1 cellular context compared by ENCODE assay signal in the genomic region with DNA sequence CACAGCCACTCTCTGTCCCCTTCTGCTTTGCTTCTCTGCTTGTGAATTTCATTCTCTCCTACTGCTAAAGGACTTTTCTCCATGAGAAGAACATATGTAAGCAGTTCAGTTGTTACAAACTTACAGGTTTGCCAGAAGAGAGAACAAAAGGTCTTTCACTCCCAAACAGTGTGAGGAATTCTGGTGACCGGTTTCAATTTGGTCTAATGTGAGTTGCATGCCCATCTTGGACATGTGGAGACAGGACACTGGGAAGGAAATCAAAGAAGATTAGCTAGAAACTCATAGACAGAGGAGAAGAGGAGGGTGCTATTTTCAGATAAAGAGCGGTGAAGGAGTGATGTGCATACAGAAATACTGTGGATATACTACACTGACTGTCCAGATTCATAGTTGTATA.
TF ChIP-seq lines count a peak whose summit lies in the region.

No MANE protein-coding gene starts in this region.

TF ChIP-seq in IMR-90, 13 proteins besides CTCF, POLR2A, EP300 and RAD21 (continued from another document):
- TF ChIP-seq FOS (IDR thresholded peaks at IDR 0.05; ENCODE audit: low read depth, low read length) (no peak), MAFK (IDR thresholded peaks at IDR 0.05; ENCODE audit: low read depth, low read length) (no peak), BHLHE40 (IDR thresholded peaks at IDR 0.05; ENCODE audit: low read depth, low read length) (no peak), MAZ (IDR thresholded peaks at IDR 0.05; ENCODE audit: borderline replicate concordance, low read depth, low read length) (no peak), USF2 (IDR thresholded peaks at IDR 0.05; ENCODE audit: low read depth, low read length) (no peak), SMC3 (IDR thresholded peaks at IDR 0.05; ENCODE audit: low read depth, low read length) (no peak), MXI1 (IDR thresholded peaks at IDR 0.05; ENCODE audit: borderline replicate concordance, low read depth, low read length) (no peak)
- TF ChIP-seq, protein P1, sequence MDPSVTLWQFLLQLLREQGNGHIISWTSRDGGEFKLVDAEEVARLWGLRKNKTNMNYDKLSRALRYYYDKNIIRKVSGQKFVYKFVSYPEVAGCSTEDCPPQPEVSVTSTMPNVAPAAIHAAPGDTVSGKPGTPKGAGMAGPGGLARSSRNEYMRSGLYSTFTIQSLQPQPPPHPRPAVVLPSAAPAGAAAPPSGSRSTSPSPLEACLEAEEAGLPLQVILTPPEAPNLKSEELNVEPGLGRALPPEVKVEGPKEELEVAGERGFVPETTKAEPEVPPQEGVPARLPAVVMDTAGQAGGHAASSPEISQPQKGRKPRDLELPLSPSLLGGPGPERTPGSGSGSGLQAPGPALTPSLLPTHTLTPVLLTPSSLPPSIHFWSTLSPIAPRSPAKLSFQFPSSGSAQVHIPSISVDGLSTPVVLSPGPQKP (IDR thresholded peaks at IDR 0.05; ENCODE audit: borderline replicate concordance, low read depth, low read length): no peak
